8 cellular contexts compared by ENCODE assay signal in the genomic region with DNA sequence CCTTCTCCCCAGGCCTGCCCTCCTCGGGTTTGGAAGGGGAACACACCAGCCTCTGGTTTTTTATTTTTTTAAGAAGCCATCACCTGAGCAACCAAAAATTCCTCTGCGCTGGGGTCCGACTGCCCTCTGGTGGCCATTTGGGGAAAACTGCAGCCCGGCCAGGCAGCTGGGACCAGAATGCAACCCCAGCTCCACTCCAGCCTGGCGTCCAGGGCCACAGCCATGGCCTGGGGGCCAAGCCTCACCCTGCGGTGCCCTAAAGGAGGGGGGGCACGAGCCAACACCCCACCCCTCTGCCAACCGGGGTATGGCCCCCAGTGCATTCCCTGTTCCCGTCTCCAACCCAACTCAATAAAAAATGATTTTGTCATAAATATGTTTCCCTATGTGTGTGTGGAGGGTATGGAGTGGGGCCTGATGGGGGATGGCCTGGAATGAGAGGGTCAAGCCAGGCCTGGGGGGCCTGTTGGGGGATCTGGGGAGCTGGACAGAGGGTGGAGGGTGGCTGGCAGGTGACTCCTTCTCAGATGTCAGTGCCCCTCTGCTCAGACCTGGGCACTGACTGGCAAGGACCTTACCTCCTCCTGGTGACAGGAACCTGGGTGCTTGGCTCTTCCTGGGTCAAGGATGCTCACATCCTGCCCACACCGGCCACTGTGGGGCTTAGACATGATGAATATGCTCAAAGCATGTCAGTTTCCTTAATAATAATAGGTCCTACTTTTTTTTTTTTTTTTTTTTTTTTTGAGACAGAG. TPM values are rescaled to one million over a fixed set of nuclear protein-coding genes. Genes with fewer than 3 reads are reported as not detected.
DNase-seq lines count a peak whose midpoint lies in the region; FAIRE-seq and TF ChIP-seq lines count a peak whose summit lies in the region.

No MANE protein-coding gene starts in this region.

- H3K4me1 ChIP-seq in osteoblast (ENCODE audit: insufficient read depth, low read length), result peaks cover 27% of the 10 kb centered on the region
- peaks cover 0 to 39% (median 19%) of the 10 kb centered on the region in 4 donors for H3K4me1 ChIP-seq in tibial artery

- H4K20me1 ChIP-seq in osteoblast (ENCODE audit: insufficient read depth, low read length), result no peaks in the 10 kb centered on the region

- TF ChIP-seq CTCF in fibroblast of villous mesenchyme (IDR thresholded peaks at IDR 0.05; ENCODE audit: insufficient read depth, low read depth, low read length) (peak; percentile 94), osteoblast (IDR thresholded peaks at IDR 0.05; ENCODE audit: extremely low read depth, low read depth, low read length) (peak; percentile 93), tibial artery (IDR thresholded peaks at IDR 0.05) (peak; percentile 94 to 95)

- DNase-seq in Daoy (ENCODE audit: low read depth), result peak; percentile 69
- peak; percentile 41 for DNase-seq in RCC 7860 (ENCODE audit: low spot score)
- DNase-seq in activated T-helper 1 cell treated with anti-CD3 and anti-CD28 coated beads, Interleukin-2, amount 50 U/mL, for 16 hours (ENCODE audit: low read depth in 1 of 2, low spot score in 1 of 2), result peak; percentile 62 to 68
- DNase-seq in fibroblast of villous mesenchyme (ENCODE audit: low read depth), result peak; percentile 65
- DNase-seq in osteoblast (ENCODE audit: insufficient read length, low spot score, missing footprints), result peak; percentile 96
- DNase-seq in tibial artery, result peak; percentile 59 to 81
- no peak for DNase-seq in cortex of kidney (lab: John Stamatoyannopoulos, UW)

- peaks cover 17% of the 10 kb centered on the region for H3K79me2 ChIP-seq in osteoblast (ENCODE audit: insufficient read depth, low read length)

- peak overlapping the region; percentile 44 for H3K4me2 ChIP-seq in osteoblast (ENCODE audit: insufficient read depth, low read length)

- intact Hi-C loops in tibial artery (cut with DNase I; ENCODE audit: low total_unique reads), result loop anchor here (10.0 kb wide), 1 partner anchor 269 kb away; no protein-coding TSS in a partner anchor

- H3K27me3 ChIP-seq in osteoblast (ENCODE audit: insufficient read depth, low read length) (peaks cover 11% of the 10 kb centered on the region), tibial artery (peaks cover 0 to 7% of the 10 kb centered on the region in 2 donors)

- peak; percentile 93 for TF ChIP-seq RAD21 in Ishikawa (IDR thresholded peaks at IDR 0.05; ENCODE audit: low read depth)

- H3K4me3 ChIP-seq in fibroblast of villous mesenchyme (ENCODE audit: low read depth, low read length) (no peak overlapping the region), osteoblast (ENCODE audit: insufficient read depth, low read length) (no peak overlapping the region), tibial artery (no peak overlapping the region)

- no peak overlapping the region for H2AFZ ChIP-seq in osteoblast (ENCODE audit: low read length)

- H3K36me3 ChIP-seq in osteoblast (ENCODE audit: insufficient read depth, low read length) (no peaks in the 10 kb centered on the region), tibial artery (no peaks in the 10 kb centered on the region)

- H3K9me3 ChIP-seq in osteoblast (ENCODE audit: low read depth, low read length), result no peaks in the 10 kb centered on the region
- no peaks in the 10 kb centered on the region for H3K9me3 ChIP-seq in tibial artery

- H3K27ac ChIP-seq in osteoblast (ENCODE audit: low read depth, low read length) (peak overlapping the region; percentile 57), tibial artery (no peak overlapping the region)

- no peak for TF ChIP-seq EP300 in Ishikawa (IDR thresholded peaks at IDR 0.05; ENCODE audit: borderline replicate concordance)

- no peak for FAIRE-seq in RCC 7860 (lab: Jason Lieb, UNC)

TF ChIP-seq in Ishikawa, 13 proteins besides CTCF, POLR2A, EP300 and RAD21:
- TF ChIP-seq, protein P1, sequence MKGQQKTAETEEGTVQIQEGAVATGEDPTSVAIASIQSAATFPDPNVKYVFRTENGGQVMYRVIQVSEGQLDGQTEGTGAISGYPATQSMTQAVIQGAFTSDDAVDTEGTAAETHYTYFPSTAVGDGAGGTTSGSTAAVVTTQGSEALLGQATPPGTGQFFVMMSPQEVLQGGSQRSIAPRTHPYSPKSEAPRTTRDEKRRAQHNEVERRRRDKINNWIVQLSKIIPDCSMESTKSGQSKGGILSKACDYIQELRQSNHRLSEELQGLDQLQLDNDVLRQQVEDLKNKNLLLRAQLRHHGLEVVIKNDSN (IDR thresholded peaks at IDR 0.05), result peak; percentile 31
- TF ChIP-seq CREB1 (IDR thresholded peaks at IDR 0.05; ENCODE audit: low read depth) (no peak), YY1 (IDR thresholded peaks at IDR 0.05; ENCODE audit: low read depth) (0 out of 2 replicates have a peak, but pooled peaks have one; percentile 13), TEAD4 (IDR thresholded peaks at IDR 0.05) (peak; percentile 63), TCF12 (IDR thresholded peaks at IDR 0.05; ENCODE audit: low read depth) (no peak; the same call in 1 of the 2 replicates), CEBPB (IDR thresholded peaks at IDR 0.05) (0 out of 2 replicates have a peak, but pooled peaks have one; percentile 3), EGR1 (IDR thresholded peaks at IDR 0.05) (no peak), ZBTB7A (IDR thresholded peaks at IDR 0.05; ENCODE audit: low read depth) (no peak; the same call in 1 of the 2 replicates)
- TF ChIP-seq, protein P2, sequence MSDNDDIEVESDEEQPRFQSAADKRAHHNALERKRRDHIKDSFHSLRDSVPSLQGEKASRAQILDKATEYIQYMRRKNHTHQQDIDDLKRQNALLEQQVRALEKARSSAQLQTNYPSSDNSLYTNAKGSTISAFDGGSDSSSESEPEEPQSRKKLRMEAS (IDR thresholded peaks at IDR 0.05), result no peak; the same call in 1 of the 2 replicates
- TF ChIP-seq, protein P3, sequence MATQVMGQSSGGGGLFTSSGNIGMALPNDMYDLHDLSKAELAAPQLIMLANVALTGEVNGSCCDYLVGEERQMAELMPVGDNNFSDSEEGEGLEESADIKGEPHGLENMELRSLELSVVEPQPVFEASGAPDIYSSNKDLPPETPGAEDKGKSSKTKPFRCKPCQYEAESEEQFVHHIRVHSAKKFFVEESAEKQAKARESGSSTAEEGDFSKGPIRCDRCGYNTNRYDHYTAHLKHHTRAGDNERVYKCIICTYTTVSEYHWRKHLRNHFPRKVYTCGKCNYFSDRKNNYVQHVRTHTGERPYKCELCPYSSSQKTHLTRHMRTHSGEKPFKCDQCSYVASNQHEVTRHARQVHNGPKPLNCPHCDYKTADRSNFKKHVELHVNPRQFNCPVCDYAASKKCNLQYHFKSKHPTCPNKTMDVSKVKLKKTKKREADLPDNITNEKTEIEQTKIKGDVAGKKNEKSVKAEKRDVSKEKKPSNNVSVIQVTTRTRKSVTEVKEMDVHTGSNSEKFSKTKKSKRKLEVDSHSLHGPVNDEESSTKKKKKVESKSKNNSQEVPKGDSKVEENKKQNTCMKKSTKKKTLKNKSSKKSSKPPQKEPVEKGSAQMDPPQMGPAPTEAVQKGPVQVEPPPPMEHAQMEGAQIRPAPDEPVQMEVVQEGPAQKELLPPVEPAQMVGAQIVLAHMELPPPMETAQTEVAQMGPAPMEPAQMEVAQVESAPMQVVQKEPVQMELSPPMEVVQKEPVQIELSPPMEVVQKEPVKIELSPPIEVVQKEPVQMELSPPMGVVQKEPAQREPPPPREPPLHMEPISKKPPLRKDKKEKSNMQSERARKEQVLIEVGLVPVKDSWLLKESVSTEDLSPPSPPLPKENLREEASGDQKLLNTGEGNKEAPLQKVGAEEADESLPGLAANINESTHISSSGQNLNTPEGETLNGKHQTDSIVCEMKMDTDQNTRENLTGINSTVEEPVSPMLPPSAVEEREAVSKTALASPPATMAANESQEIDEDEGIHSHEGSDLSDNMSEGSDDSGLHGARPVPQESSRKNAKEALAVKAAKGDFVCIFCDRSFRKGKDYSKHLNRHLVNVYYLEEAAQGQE (IDR thresholded peaks at IDR 0.05; ENCODE audit: low read depth), result no peak

RNA-seq across cellular contexts. Expression of a gene that starts 3.2 kb away (rescaled TPM):
- 0.80 and 2.0 TPM in 2 replicates for total RNA-seq in Daoy (2014; rRNA removed; shearing (Covaris generic))
- total RNA-seq in fibroblast of villous mesenchyme (0.64 and 0.86 TPM in 2 replicates), osteoblast (under 0.01 and 0.36 TPM in 2 replicates)

RNA-seq across cellular contexts. Expression of a gene that starts 12.5 kb away (rescaled TPM):
- not detected in 2 replicates for total RNA-seq in Daoy (2014; rRNA removed; shearing (Covaris generic))
- total RNA-seq in fibroblast of villous mesenchyme, result not detected in 2 replicates
- total RNA-seq in osteoblast, result not detected in 2 replicates

RNA-seq across cellular contexts. Expression of a gene that starts 21.0 kb away (rescaled TPM):
- not detected in 2 replicates for total RNA-seq in Daoy (2014; rRNA removed; shearing (Covaris generic))
- not detected in 2 replicates for total RNA-seq in fibroblast of villous mesenchyme
- total RNA-seq in osteoblast, result not detected in 2 replicates

RNA-seq across cellular contexts. Expression of a gene that starts 28.9 kb away (rescaled TPM):
- total RNA-seq in Daoy (2014; rRNA removed; shearing (Covaris generic)), result 8.2 and 12.1 TPM in 2 replicates
- total RNA-seq in fibroblast of villous mesenchyme (24.2 and 25.9 TPM in 2 replicates), osteoblast (25.7 and 29.8 TPM in 2 replicates)

RNA-seq across cellular contexts. Expression of a gene that starts 53.8 kb away (rescaled TPM):
- total RNA-seq in Daoy (2014; rRNA removed; shearing (Covaris generic)), result 1.2 and 2.1 TPM in 2 replicates
- total RNA-seq in fibroblast of villous mesenchyme (under 0.01 and 0.32 TPM in 2 replicates), osteoblast (under 0.01 TPM in 1 of 2 replicates, not detected in the other)
